In the genomic region with DNA sequence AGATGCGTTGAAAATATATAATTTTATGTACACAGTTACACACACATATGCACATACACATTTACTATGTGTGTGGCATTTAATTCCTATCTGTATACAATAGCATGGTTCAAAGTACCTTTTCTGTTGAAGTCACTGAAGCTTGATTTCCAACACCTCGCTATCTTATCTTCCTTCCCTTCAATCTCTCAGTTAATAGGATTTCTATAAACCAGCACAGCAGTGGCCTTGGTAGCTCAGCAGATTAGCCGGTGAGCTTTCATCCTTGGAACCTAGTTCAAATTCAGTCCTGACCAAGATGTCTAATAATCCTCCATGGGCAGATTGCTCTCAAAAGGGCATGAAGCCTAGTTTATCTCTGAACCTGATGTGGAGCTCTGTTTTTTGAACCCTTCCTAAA, we compare ENCODE assay signal across 15 cellular contexts.
DNase-seq lines count a peak whose midpoint lies in the region; ATAC-seq and TF ChIP-seq lines count a peak whose summit lies in the region.
"Had no signal": no experiment of that assay in that cellular context is flagged by ENCODE, and none has a peak within 500 bp of the region (broad histone marks: within the 10 kb centered on the region; RNA-seq: fewer than 3 reads in every experiment).

No MANE protein-coding gene starts in this region.

- H3K4me2 ChIP-seq in hepatocyte: no peak overlapping the region
- no peak overlapping the region for H3K4me2 ChIP-seq in neuronal stem cell (ENCODE audit: insufficient read depth, low read length, poor library complexity, severe bottlenecking)

- H2BK15ac ChIP-seq in neuronal stem cell (ENCODE audit: low read length): no peak overlapping the region

- H4K8ac ChIP-seq in neuronal stem cell (ENCODE audit: low read depth, low read length): no peak overlapping the region

- H4K91ac ChIP-seq in neuronal stem cell (ENCODE audit: low read depth, low read length, poor library complexity): no peak overlapping the region

- H3K9me2 ChIP-seq in hepatocyte (replicated peaks; ENCODE audit: insufficient read depth): no peaks in the 10 kb centered on the region

- H3K4me3 ChIP-seq in hepatocyte (no peak overlapping the region), neuronal stem cell (ENCODE audit: low read length in 2 of 2) (no peak overlapping the region)
- no peak overlapping the region for H3K4me3 ChIP-seq in effector memory CD4-positive, alpha-beta T cell (ENCODE audit: insufficient read depth, low read depth, low read length, poor library complexity, severe bottlenecking)
- H3K4me3 ChIP-seq: GM23248 had no signal

- no peaks in the 10 kb centered on the region for H3K79me1 ChIP-seq in neuronal stem cell (ENCODE audit: low read depth, low read length)

- H2BK12ac ChIP-seq in neuronal stem cell (ENCODE audit: low read length): peak overlapping the region; percentile 58

- no peak overlapping the region for H3K4ac ChIP-seq in neuronal stem cell (ENCODE audit: low read length)

- H3K27ac ChIP-seq in hepatocyte (no peak overlapping the region), neuronal stem cell (replicated peaks; ENCODE audit: low read length) (no peak overlapping the region)
- no peak overlapping the region for H3K27ac ChIP-seq in effector memory CD4-positive, alpha-beta T cell (ENCODE audit: insufficient read depth, low read length, poor library complexity, severe bottlenecking)
- H3K27ac ChIP-seq: GM23248 had no signal

- H3K18ac ChIP-seq in neuronal stem cell (ENCODE audit: low read length): no peak overlapping the region

- H3K23ac ChIP-seq in neuronal stem cell (ENCODE audit: low read depth, low read length, poor library complexity): no peak overlapping the region

- H3K79me2 ChIP-seq in hepatocyte: no peaks in the 10 kb centered on the region

- TF ChIP-seq CTCF in hepatocyte (IDR thresholded peaks at IDR 0.05; ENCODE audit: poor library complexity): no peak

- 42% methylated on average over 3 of the region's 3 CpGs for WGBS in hepatocyte (ENCODE audit: low lambda C conversion rate, missing lambda C conversion rate)
- WGBS in neuronal stem cell (ENCODE audit: extremely low coverage in 2 of 2, insufficient read length in 2 of 2, insufficient replicate concordance in 1 of 2), 2 donors: no CpG with 5 or more reads among the region's 3 CpGs

- H3K27me3 ChIP-seq in hepatocyte (no peaks in the 10 kb centered on the region), neuronal stem cell (ENCODE audit: control insufficient read depth in 3 of 3, insufficient read depth in 3 of 3, low read depth in 1 of 3, low read length in 3 of 3) (no peaks in the 10 kb centered on the region)
- no peaks in the 10 kb centered on the region for H3K27me3 ChIP-seq in effector memory CD4-positive, alpha-beta T cell (replicated peaks; ENCODE audit: control insufficient read depth, insufficient read depth, low read length, poor library complexity, severe bottlenecking)

- H2AK5ac ChIP-seq in neuronal stem cell (ENCODE audit: low read depth, low read length): no peak overlapping the region

- no peak overlapping the region for H2BK120ac ChIP-seq in neuronal stem cell (ENCODE audit: low read depth, low read length)

- H3K4me1 ChIP-seq in hepatocyte (ENCODE audit: insufficient read depth) (no peaks in the 10 kb centered on the region), neuronal stem cell (ENCODE audit: control insufficient read depth in 2 of 2, insufficient read depth in 1 of 2, low read depth in 1 of 2, low read length in 2 of 2) (no peaks in the 10 kb centered on the region)
- no peaks in the 10 kb centered on the region for H3K4me1 ChIP-seq in effector memory CD4-positive, alpha-beta T cell (ENCODE audit: control insufficient read depth, insufficient read depth, low read length, poor library complexity, severe bottlenecking)

- H3K14ac ChIP-seq in neuronal stem cell (ENCODE audit: low read length): no peak overlapping the region

- H3K36me3 ChIP-seq in hepatocyte (replicated peaks; ENCODE audit: insufficient read depth, low read depth) (no peaks in the 10 kb centered on the region), neuronal stem cell (replicated peaks in 1 of 2; ENCODE audit: control insufficient read depth in 2 of 2, insufficient read depth in 2 of 2, low read length in 2 of 2) (no peaks in the 10 kb centered on the region)
- no peaks in the 10 kb centered on the region for H3K36me3 ChIP-seq in effector memory CD4-positive, alpha-beta T cell (ENCODE audit: control insufficient read depth, insufficient read depth, low read length)

- ATAC-seq in GM19467 (IDR thresholded peaks at IDR 0.05; ENCODE audit: unreplicated experiment): no peak

- H2BK5ac ChIP-seq in neuronal stem cell (ENCODE audit: low read length): no peak overlapping the region

- H3K9me3 ChIP-seq in hepatocyte (ENCODE audit: low read depth) (no peaks in the 10 kb centered on the region), neuronal stem cell (replicated peaks in 1 of 2; ENCODE audit: control insufficient read depth in 2 of 2, insufficient read depth in 1 of 2, low read depth in 1 of 2, low read length in 2 of 2) (peaks cover 0 to 2% of the 10 kb centered on the region in 2 donors)
- no peaks in the 10 kb centered on the region for H3K9me3 ChIP-seq in effector memory CD4-positive, alpha-beta T cell (ENCODE audit: control insufficient read depth, low read length)

- H4K20me1 ChIP-seq in hepatocyte (ENCODE audit: insufficient read depth, poor library complexity, severe bottlenecking): no peaks in the 10 kb centered on the region

- no peak overlapping the region for H3K9ac ChIP-seq in neuronal stem cell (ENCODE audit: low read depth, low read length, poor library complexity)
- H3K9ac ChIP-seq: GM23248 had no signal

- DNase-seq in NCI-H82 treated with DMSO at 0.1 percent for 48 hours (lab: John Stamatoyannopoulos, UW; ENCODE audit: unreplicated experiment) (peak; percentile 29), hepatocyte (ENCODE audit: low spot score) (peak; percentile 13), neuronal stem cell (ENCODE audit: low spot score) (no peak), NCI-H1105 (lab: John Stamatoyannopoulos, UW) (no peak)
- no peak for DNase-seq in effector memory CD4-positive, alpha-beta T cell
- DNase-seq: C1 segment of cervical spinal cord; Calu3; CD4-positive, alpha-beta memory T cell; COR-L47; DMS153; DND-41; GM23248; H7; HCEC 1CT had no signal

- H2AFZ ChIP-seq in hepatocyte: no peak overlapping the region
- no peak overlapping the region for H2AFZ ChIP-seq in neuronal stem cell (ENCODE audit: low read length)
- H2AFZ ChIP-seq: GM23248 had no signal

Comparison
In these comparisons a context has a peak if more than half of its experiments do, and no peak if none do; other contexts are left out.
1. DNase-seq: peak in NCI-H82 treated with DMSO at 0.1 percent for 48 hours (single experiment) and hepatocyte (single experiment); none in neuronal stem cell (single experiment), effector memory CD4-positive, alpha-beta T cell (0 of 3) and NCI-H1105 (single experiment).